17 cellular contexts compared by ENCODE assay signal in the genomic region with DNA sequence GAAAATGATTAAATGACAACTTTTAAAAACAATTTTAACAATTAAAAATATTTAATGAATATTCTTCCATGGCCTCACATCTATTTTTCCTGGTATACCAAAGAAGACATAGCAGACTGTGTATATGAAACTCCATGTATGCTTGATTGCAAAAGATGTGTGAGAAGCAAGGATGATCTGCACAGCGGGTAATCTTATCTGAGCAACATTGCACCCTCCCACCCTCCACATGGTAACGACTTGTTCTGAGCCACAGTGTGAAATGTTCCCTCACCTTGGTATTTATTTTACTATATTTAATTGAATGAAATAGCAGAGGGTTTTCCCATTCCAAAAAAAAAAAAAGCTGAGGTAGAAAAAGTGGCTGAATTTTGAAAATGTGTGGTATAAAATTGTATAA.
"Had no signal": no experiment of that assay in that cellular context is flagged by ENCODE, and none has a peak within 500 bp of the region (broad histone marks: within the 10 kb centered on the region; RNA-seq: fewer than 3 reads in every experiment).

No MANE protein-coding gene starts in this region.

- H3K27ac ChIP-seq: coronary artery, esophagus muscularis mucosa, foreskin keratinocyte, gastroesophageal sphincter, heart left ventricle, hepatocyte, left lung, lower lobe of right lung had no signal

- H3K27me3 ChIP-seq: dorsolateral prefrontal cortex, esophagus muscularis mucosa, foreskin keratinocyte, gastroesophageal sphincter, heart left ventricle, hepatocyte, left lung had no signal

- H3K9me3 ChIP-seq: esophagus muscularis mucosa, gastroesophageal sphincter, heart left ventricle, left lung, lower lobe of right lung had no signal

- H3K36me3 ChIP-seq: gastroesophageal sphincter, lower lobe of right lung had no signal

- H2AFZ ChIP-seq: hepatocyte had no signal

- H3K4me2 ChIP-seq: hepatocyte had no signal

- ATAC-seq: foreskin keratinocyte, gastroesophageal sphincter, heart left ventricle, left lung, left ventricle myocardium superior, lower lobe of right lung had no signal

- H3K4me1 ChIP-seq: foreskin keratinocyte, heart left ventricle, left lung, lower lobe of right lung had no signal

- H3K4me3 ChIP-seq: coronary artery, dorsolateral prefrontal cortex, esophagus muscularis mucosa, gastroesophageal sphincter, heart left ventricle, hepatocyte, left lung, lower lobe of right lung had no signal

- DNase-seq: dermis blood vessel endothelial cell; effector CD4-positive, alpha-beta T cell; effector memory CD4-positive, alpha-beta T cell; foreskin keratinocyte; heart left ventricle; hypothalamus; immature natural killer cell; left cardiac atrium; left lung; left ventricle myocardium superior; lower lobe of right lung; mesenchymal stem cell had no signal
